In genomic region chr2:227884511-227884947, GRCh38 we compare ENCODE assay signal across 8 cellular contexts. TPM values are rescaled to one million over a fixed set of nuclear protein-coding genes. Genes with fewer than 3 reads are reported as not detected.
A peak's percentile ranks its signal among the peaks of the same experiment; 100 is the strongest.
DNase-seq lines count a peak whose midpoint lies in the region; ATAC-seq and TF ChIP-seq lines count a peak whose summit lies in the region.

No MANE protein-coding gene starts in this region.

- peak; percentile 86 for TF ChIP-seq CTCF in epithelial cell of esophagus (IDR thresholded peaks at IDR 0.05; ENCODE audit: insufficient read depth, low read depth, low read length, missing control alignments)
- TF ChIP-seq CTCF in nephron progenitor cell (IDR thresholded peaks at IDR 0.05): peak; percentile 87

- DNase-seq in AG20443 (ENCODE audit: low spot score) (peak; percentile 84), NCI-H446 (lab: John Stamatoyannopoulos, UW) (peak; percentile 12 to 71), epithelial cell of esophagus (ENCODE audit: low read depth) (peak; percentile 77), nephron progenitor cell (peak; percentile 83), cortex of kidney (lab: John Stamatoyannopoulos, UW) (no peak)
- peak; percentile 50 for DNase-seq in activated CD4-positive, alpha-beta T cell treated with anti-CD3 and anti-CD28 coated beads, Interleukin-2, amount 10 ng/mL, durations not matched to agents 7 days and 5 days

- H3K4me1 Mint-ChIP-seq in activated CD4-positive, alpha-beta T cell treated with anti-CD3 and anti-CD28 coated beads, Interleukin-2, amount 10 ng/mL, durations not matched to agents 7 days and 5 days: no peaks in the 10 kb centered on the region
- peaks cover 7% of the 10 kb centered on the region for H3K4me1 Mint-ChIP-seq in nephron progenitor cell

- ATAC-seq in GM18858 (IDR thresholded peaks at IDR 0.05; ENCODE audit: unreplicated experiment): peak; percentile 75
- ATAC-seq in HG02970 (IDR thresholded peaks at IDR 0.05; ENCODE audit: low FRiP score, unreplicated experiment): peak; percentile 81

- H3K27me3 Mint-ChIP-seq in activated CD4-positive, alpha-beta T cell treated with anti-CD3 and anti-CD28 coated beads, Interleukin-2, amount 10 ng/mL, durations not matched to agents 7 days and 5 days: peaks cover 12% of the 10 kb centered on the region
- peaks cover 7% of the 10 kb centered on the region for H3K27me3 Mint-ChIP-seq in nephron progenitor cell (ENCODE audit: low read depth, poor library complexity)

- H3K27ac Mint-ChIP-seq in activated CD4-positive, alpha-beta T cell treated with anti-CD3 and anti-CD28 coated beads, Interleukin-2, amount 10 ng/mL, durations not matched to agents 7 days and 5 days: no peak overlapping the region
- no peak overlapping the region for H3K27ac Mint-ChIP-seq in nephron progenitor cell

- no peaks in the 10 kb centered on the region for H3K36me3 Mint-ChIP-seq in activated CD4-positive, alpha-beta T cell treated with anti-CD3 and anti-CD28 coated beads, Interleukin-2, amount 10 ng/mL, durations not matched to agents 7 days and 5 days (ENCODE audit: low read depth)
- H3K36me3 Mint-ChIP-seq in nephron progenitor cell (ENCODE audit: low read depth): no peaks in the 10 kb centered on the region

- H3K9me3 Mint-ChIP-seq in activated CD4-positive, alpha-beta T cell treated with anti-CD3 and anti-CD28 coated beads, Interleukin-2, amount 10 ng/mL, durations not matched to agents 7 days and 5 days: no peaks in the 10 kb centered on the region
- no peaks in the 10 kb centered on the region for H3K9me3 Mint-ChIP-seq in nephron progenitor cell

- CTCF ChIA-PET in activated CD4-positive, alpha-beta T cell treated with anti-CD3 and anti-CD28 coated beads, Interleukin-2, amount 10 ng/mL, durations not matched to agents 7 days and 5 days (lab: Charles Lee): no interaction called here

- POLR2A ChIA-PET in activated CD4-positive, alpha-beta T cell treated with anti-CD3 and anti-CD28 coated beads, Interleukin-2, amount 10 ng/mL, durations not matched to agents 7 days and 5 days (lab: Charles Lee): no interaction called here

- no peak overlapping the region for H3K4me3 ChIP-seq in epithelial cell of esophagus (ENCODE audit: low read length)

- no peak overlapping the region for H3K4me3 Mint-ChIP-seq in activated CD4-positive, alpha-beta T cell treated with anti-CD3 and anti-CD28 coated beads, Interleukin-2, amount 10 ng/mL, durations not matched to agents 7 days and 5 days
- no peak overlapping the region for H3K4me3 Mint-ChIP-seq in nephron progenitor cell

RNA-seq across cellular contexts. Expression of gene DAW1, which starts 13.1 kb away (rescaled TPM):
- total RNA-seq in activated CD4-positive, alpha-beta T cell treated with anti-CD3 and anti-CD28 coated beads, Interleukin-2, amount 10 ng/mL, durations not matched to agents 7 days and 5 days: not detected
